25 cellular contexts compared by ENCODE assay signal in the genomic region with DNA sequence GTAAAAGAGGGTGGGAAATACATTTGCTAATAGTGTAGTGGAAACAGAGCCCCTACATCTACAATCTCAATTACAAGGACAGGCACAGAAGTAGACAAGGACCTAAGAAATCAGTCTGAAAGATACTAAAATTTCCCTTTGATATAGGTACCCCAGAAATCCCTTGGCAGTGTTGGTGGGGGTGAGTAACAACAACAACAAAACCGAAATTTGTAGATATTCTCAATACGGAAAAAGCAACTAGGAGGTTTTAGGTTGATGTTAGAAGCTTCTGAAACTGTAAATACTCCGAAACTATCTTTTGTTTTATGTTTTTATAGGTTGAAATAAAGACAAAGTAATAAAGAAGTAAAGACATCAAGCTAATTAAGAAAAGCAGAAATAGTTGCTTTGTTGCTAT.
"Had no signal": no experiment of that assay in that cellular context is flagged by ENCODE, and none has a peak within 500 bp of the region (broad histone marks: within the 10 kb centered on the region; RNA-seq: fewer than 3 reads in every experiment).

No MANE protein-coding gene starts in this region.

- ATAC-seq: naive thymus-derived CD4-positive, alpha-beta T cell; natural killer cell treated with Interleukin-12 subunit alpha and Interleukin-12 subunit beta and Interleukin-15 and Interleukin-18, amount 100 ng/mL, for 72 hours; right lobe of liver; stimulated activated naive B cell treated with anti-CD40 and anti-IgM and Interleukin-4, amounts not matched to agents 10 μg/mL and 1 μg/mL and 100 μg/mL, for 72 hours; stimulated activated naive CD8-positive, alpha-beta T cell treated with anti-CD3 and anti-CD28 coated beads, Interleukin-15, Interleukin-2, amounts not matched to agents 100 U/mL and 50 U/mL, for 24 hours; upper lobe of right lung had no signal

- H3K27me3 Mint-ChIP-seq: naive thymus-derived CD4-positive, alpha-beta T cell; natural killer cell treated with Interleukin-12 subunit alpha and Interleukin-12 subunit beta and Interleukin-15 and Interleukin-18, amount 100 ng/mL, for 72 hours; progenitor cell of endocrine pancreas had no signal

- H3K4me2 ChIP-seq: hepatocyte, smooth muscle cell had no signal

- H3K4me3 ChIP-seq: hepatocyte, left ventricle myocardium inferior, lung, ovary, right atrium auricular region, right lobe of liver, smooth muscle cell, stomach, testis, tibial artery, upper lobe of right lung had no signal

- H3K36me3 Mint-ChIP-seq: mesothelial cell of epicardium; stimulated activated naive B cell treated with anti-CD40 and anti-IgM and Interleukin-4, amounts not matched to agents 10 μg/mL and 1 μg/mL and 100 μg/mL, for 72 hours had no signal

- H3K4me1 ChIP-seq: left ventricle myocardium inferior, right atrium auricular region, right lobe of liver, stomach, testis, tibial artery, upper lobe of right lung had no signal

- H3K9me3 ChIP-seq: left ventricle myocardium inferior, ovary, right atrium auricular region, right lobe of liver, stomach, testis, tibial artery, upper lobe of right lung had no signal

- H3K27me3 ChIP-seq: hepatocyte, ovary, right atrium auricular region, right lobe of liver, stomach, testis, tibial artery, upper lobe of right lung had no signal

- DNase-seq: islet precursor cell; left ventricle myocardium inferior; mesendoderm; naive thymus-derived CD4-positive, alpha-beta T cell; ovary; right lobe of liver; stimulated activated CD4-positive, alpha-beta T cell treated with anti-CD3 and anti-CD28 coated beads, Interleukin-1b, Interleukin-23, amount 100 ng/mL, for 48 hours; stimulated activated CD4-positive, alpha-beta T cell treated with anti-CD3 and anti-CD28 coated beads, Interleukin-2, amount 100 ng/mL, for 48 hours; stimulated activated CD4-positive, alpha-beta T cell treated with anti-CD3 and anti-CD28 coated beads, Interleukin-4, amount 100 ng/mL, for 4 hours; stimulated activated CD8-positive, alpha-beta memory T cell treated with anti-CD3 and anti-CD28 coated beads, Interleukin-4, amount 100 ng/mL, for 48 hours; stimulated activated naive B cell treated with anti-CD40 and anti-IgM and Interleukin-4, amounts not matched to agents 10 μg/mL and 1 μg/mL and 100 μg/mL, for 72 hours; stimulated activated naive CD8-positive, alpha-beta T cell treated with anti-CD3 and anti-CD28 coated beads, Interleukin-15, Interleukin-2, amounts not matched to agents 100 U/mL and 50 U/mL, for 24 hours; stomach; testis; tibial artery; trophoblast cell; upper lobe of right lung had no signal

- H3K4me3 Mint-ChIP-seq: mesothelial cell of epicardium; naive thymus-derived CD4-positive, alpha-beta T cell; natural killer cell treated with Interleukin-12 subunit alpha and Interleukin-12 subunit beta and Interleukin-15 and Interleukin-18, amount 100 ng/mL, for 72 hours; stimulated activated naive B cell treated with anti-CD40 and anti-IgM and Interleukin-4, amounts not matched to agents 10 μg/mL and 1 μg/mL and 100 μg/mL, for 72 hours had no signal

- H2AFZ ChIP-seq: hepatocyte had no signal

- H3K27ac Mint-ChIP-seq: naive thymus-derived CD4-positive, alpha-beta T cell; progenitor cell of endocrine pancreas; stimulated activated naive B cell treated with anti-CD40 and anti-IgM and Interleukin-4, amounts not matched to agents 10 μg/mL and 1 μg/mL and 100 μg/mL, for 72 hours had no signal

- H3K4me1 Mint-ChIP-seq: mesothelial cell of epicardium; stimulated activated naive B cell treated with anti-CD40 and anti-IgM and Interleukin-4, amounts not matched to agents 10 μg/mL and 1 μg/mL and 100 μg/mL, for 72 hours had no signal

- H3K79me2 ChIP-seq: hepatocyte had no signal

- H3K27ac ChIP-seq: hepatocyte, left ventricle myocardium inferior, ovary, right atrium auricular region, right lobe of liver, stomach, testis, tibial artery, upper lobe of right lung had no signal

- FAIRE-seq: urothelium cell line had no signal

- H3K36me3 ChIP-seq: left ventricle myocardium inferior, ovary, right atrium auricular region, right lobe of liver, stomach, tibial artery, upper lobe of right lung had no signal
